ENCODE assay signal across 9 cellular contexts in genomic region chr3:124592658-124593441, GRCh38.
DNase-seq lines count a peak whose midpoint lies in the region; ATAC-seq and TF ChIP-seq lines count a peak whose summit lies in the region.
"Had no signal": no experiment of that assay in that cellular context is flagged by ENCODE, and none has a peak within 500 bp of the region (broad histone marks: within the 10 kb centered on the region; RNA-seq: fewer than 3 reads in every experiment).

No MANE protein-coding gene starts in this region.

- H3K27me3 Mint-ChIP-seq in activated naive CD8-positive, alpha-beta T cell treated with anti-CD3 and anti-CD28 coated beads, Interleukin-2, amount 10 ng/mL, durations not matched to agents 7 days and 5 days: peaks cover 35% of the 10 kb centered on the region

- H3K36me3 Mint-ChIP-seq in activated naive CD8-positive, alpha-beta T cell treated with anti-CD3 and anti-CD28 coated beads, Interleukin-2, amount 10 ng/mL, durations not matched to agents 7 days and 5 days: no peaks in the 10 kb centered on the region

- TF ChIP-seq CTCF in smooth muscle cell (IDR thresholded peaks at IDR 0.05; ENCODE audit: borderline replicate concordance, insufficient read depth, poor library complexity, severe bottlenecking) (no peak), sigmoid colon (IDR thresholded peaks at IDR 0.05) (no peak)

- TF ChIP-seq EP300 in sigmoid colon (IDR thresholded peaks at IDR 0.05): no peak

- peaks cover 15% of the 10 kb centered on the region for H3K4me1 Mint-ChIP-seq in activated naive CD8-positive, alpha-beta T cell treated with anti-CD3 and anti-CD28 coated beads, Interleukin-2, amount 10 ng/mL, durations not matched to agents 7 days and 5 days
- H3K4me1 Mint-ChIP-seq: central memory CD8-positive, alpha-beta T cell had no signal

- no peaks in the 10 kb centered on the region for H3K9me3 ChIP-seq in smooth muscle cell (replicated peaks; ENCODE audit: low read depth)
- H3K9me3 ChIP-seq in sigmoid colon: no peaks in the 10 kb centered on the region

- intact Hi-C loops in sigmoid colon (cut with DNase I): no loop called here

- peak overlapping the region; percentile 29 for H3K4me3 Mint-ChIP-seq in activated naive CD8-positive, alpha-beta T cell treated with anti-CD3 and anti-CD28 coated beads, Interleukin-2, amount 10 ng/mL, durations not matched to agents 7 days and 5 days
- H3K4me3 Mint-ChIP-seq: central memory CD8-positive, alpha-beta T cell had no signal

- H3K4me1 ChIP-seq in smooth muscle cell (ENCODE audit: low read depth) (no peaks in the 10 kb centered on the region), sigmoid colon (peaks cover 0 to 7% (median 0%) of the 10 kb centered on the region in 4 donors)

- no peak overlapping the region for H3K4me2 ChIP-seq in smooth muscle cell

- H3K4me3 ChIP-seq in smooth muscle cell (no peak overlapping the region), sigmoid colon (no peak overlapping the region)

- peaks cover 60% of the 10 kb centered on the region for H3K79me2 ChIP-seq in smooth muscle cell (ENCODE audit: low read depth)

- no peak overlapping the region for H3K9ac ChIP-seq in smooth muscle cell (ENCODE audit: low read depth)

- no peak overlapping the region for H2AFZ ChIP-seq in smooth muscle cell (ENCODE audit: low read depth)

- WGBS in smooth muscle cell (ENCODE audit: low lambda C conversion rate): 36% methylated on average over 3 of the region's 3 CpGs
- WGBS in sigmoid colon, 2 donors: 28 to 55% methylated on average over 3 of the region's 3 CpGs

- peak overlapping the region; percentile 11 for H3K27ac ChIP-seq in smooth muscle cell (ENCODE audit: low read depth)
- H3K27ac ChIP-seq in sigmoid colon: no peak overlapping the region

- POLR2A ChIA-PET in activated naive CD8-positive, alpha-beta T cell treated with anti-CD3 and anti-CD28 coated beads, Interleukin-2, amount 10 ng/mL, durations not matched to agents 7 days and 5 days (lab: Charles Lee): no interaction called here

- no peaks in the 10 kb centered on the region for H4K20me1 ChIP-seq in smooth muscle cell (ENCODE audit: low read depth)

- H3K36me3 ChIP-seq in smooth muscle cell (ENCODE audit: low read depth) (no peaks in the 10 kb centered on the region), sigmoid colon (no peaks in the 10 kb centered on the region)

- H3K27me3 ChIP-seq in smooth muscle cell (ENCODE audit: low read depth): no peaks in the 10 kb centered on the region
- no peaks in the 10 kb centered on the region for H3K27me3 ChIP-seq in sigmoid colon

- no peaks in the 10 kb centered on the region for H3K9me3 Mint-ChIP-seq in activated naive CD8-positive, alpha-beta T cell treated with anti-CD3 and anti-CD28 coated beads, Interleukin-2, amount 10 ng/mL, durations not matched to agents 7 days and 5 days
- H3K9me3 Mint-ChIP-seq: central memory CD8-positive, alpha-beta T cell had no signal

- no peaks in the 10 kb centered on the region for H3F3A ChIP-seq in smooth muscle cell (ENCODE audit: low read depth)

- DNase-seq in SIG-M5 treated with dmso at 0.1 percent for 504 hours (lab: John Stamatoyannopoulos, UW; ENCODE audit: unreplicated experiment) (peak; percentile 63), SIG-M5 (lab: John Stamatoyannopoulos, UW) (no peak), smooth muscle cell (lab: John Stamatoyannopoulos, UW; ENCODE audit: unreplicated experiment) (no peak), sigmoid colon (no peak), activated gamma-delta T cell treated with Interleukin-2 at 50 U/mL for 16 hours (no peak), globus pallidus (ENCODE audit: low spot score) (no peak)
- DNase-seq in activated naive CD8-positive, alpha-beta T cell treated with anti-CD3 and anti-CD28 coated beads, Interleukin-2, amount 10 ng/mL, durations not matched to agents 7 days and 5 days: no peak

- no peak for TF ChIP-seq POLR2A in sigmoid colon (IDR thresholded peaks at IDR 0.05)

- H3K27ac Mint-ChIP-seq in activated naive CD8-positive, alpha-beta T cell treated with anti-CD3 and anti-CD28 coated beads, Interleukin-2, amount 10 ng/mL, durations not matched to agents 7 days and 5 days: peak overlapping the region; percentile 40

- peak; percentile 77 for ATAC-seq in HG02885 (IDR thresholded peaks at IDR 0.05; ENCODE audit: poor library complexity, unreplicated experiment)
- peak; percentile 60 for ATAC-seq in activated naive CD8-positive, alpha-beta T cell treated with anti-CD3 and anti-CD28 coated beads, Interleukin-2, amount 10 ng/mL, durations not matched to agents 7 days and 5 days (ENCODE audit: low read depth)
